Comparison of ENCODE assay signal across 18 cellular contexts in genomic region chr22:37624876-37625275, GRCh38. TPM values are rescaled to one million over a fixed set of nuclear protein-coding genes. Genes with fewer than 3 reads are reported as not detected.
A peak's percentile ranks its signal among the peaks of the same experiment; 100 is the strongest.
DNase-seq lines count a peak whose midpoint lies in the region; ATAC-seq, FAIRE-seq and TF ChIP-seq lines count a peak whose summit lies in the region.
"Had no signal": no experiment of that assay in that cellular context is flagged by ENCODE, and none has a peak within 500 bp of the region (broad histone marks: within the 10 kb centered on the region; RNA-seq: fewer than 3 reads in every experiment).

No MANE protein-coding gene starts in this region.

- FAIRE-seq in frontal cortex (lab: Jason Lieb, UNC), result no peak
- FAIRE-seq: A204.1, GM12878 had no signal

- intact Hi-C loops in activated B cell treated with CpG ODN at 0.5 μM for 24 hours (cut with micrococcal nuclease), result no loop called here
- intact Hi-C loops in adrenal gland (cut with DNase I), result loop anchor here (5.0 kb wide), 2 partner anchors 57 to 167 kb away; no protein-coding TSS in a partner anchor

- H3K4me3 ChIP-seq in adrenal gland, result no peak overlapping the region
- H3K4me3 ChIP-seq: GM12878, GM23248 had no signal

- H3K36me3 Mint-ChIP-seq in activated CD4-positive, alpha-beta T cell treated with anti-CD3 and anti-CD28 coated beads, Interleukin-2, amount 10 ng/mL, durations not matched to agents 7 days and 5 days (ENCODE audit: low read depth), result peaks cover 19% of the 10 kb centered on the region
- peaks cover 44% of the 10 kb centered on the region for H3K36me3 Mint-ChIP-seq in activated B cell treated with CpG ODN at 0.5 μM for 24 hours (ENCODE audit: low read depth)
- no peaks in the 10 kb centered on the region for H3K36me3 Mint-ChIP-seq in glutamatergic neuron (ENCODE audit: unreplicated experiment)
- peaks cover 72% of the 10 kb centered on the region for H3K36me3 Mint-ChIP-seq in stimulated activated effector memory CD8-positive, alpha-beta T cell treated with anti-CD3 and anti-CD28 coated beads, Interleukin-12 subunit alpha, Interleukin-12 subunit beta, amount 100 ng/mL, for 72 hours

- H3K4me1 ChIP-seq in adrenal gland (replicated peaks in 1 of 2), result peaks cover 0 to 19% of the 10 kb centered on the region in 2 donors

- no peak for TF ChIP-seq CTCF in activated B cell treated with CpG ODN at 0.5 μM for 24 hours (IDR thresholded peaks at IDR 0.05)
- no peak for TF ChIP-seq CTCF in glutamatergic neuron (IDR thresholded peaks at IDR 0.05; ENCODE audit: partially characterized antibody, unreplicated experiment)
- no peak for TF ChIP-seq CTCF in adrenal gland (IDR thresholded peaks at IDR 0.05)

- H3K27ac ChIP-seq in adrenal gland, result peak overlapping the region in 1 of 5 donors; percentile 40
- H3K27ac ChIP-seq: brain microvascular endothelial cell, GM23248 had no signal

- peaks cover 50% of the 10 kb centered on the region for H3K4me1 Mint-ChIP-seq in activated CD4-positive, alpha-beta T cell treated with anti-CD3 and anti-CD28 coated beads, Interleukin-2, amount 10 ng/mL, durations not matched to agents 7 days and 5 days
- H3K4me1 Mint-ChIP-seq in activated B cell treated with CpG ODN at 0.5 μM for 24 hours, result peaks cover 64% of the 10 kb centered on the region
- peaks cover 7% of the 10 kb centered on the region for H3K4me1 Mint-ChIP-seq in glutamatergic neuron (ENCODE audit: low read depth, unreplicated experiment)
- peaks cover 60% of the 10 kb centered on the region for H3K4me1 Mint-ChIP-seq in stimulated activated effector memory CD8-positive, alpha-beta T cell treated with anti-CD3 and anti-CD28 coated beads, Interleukin-12 subunit alpha, Interleukin-12 subunit beta, amount 100 ng/mL, for 72 hours

- 87 to 95% (median 92%) methylated on average over 5 to 7 of the region's 7 CpGs for WGBS in adrenal gland, 4 donors

- H3K9me3 Mint-ChIP-seq in activated CD4-positive, alpha-beta T cell treated with anti-CD3 and anti-CD28 coated beads, Interleukin-2, amount 10 ng/mL, durations not matched to agents 7 days and 5 days, result no peaks in the 10 kb centered on the region
- H3K9me3 Mint-ChIP-seq in activated B cell treated with CpG ODN at 0.5 μM for 24 hours (no peaks in the 10 kb centered on the region), glutamatergic neuron (ENCODE audit: unreplicated experiment) (peaks cover 2% of the 10 kb centered on the region)
- no peaks in the 10 kb centered on the region for H3K9me3 Mint-ChIP-seq in stimulated activated effector memory CD8-positive, alpha-beta T cell treated with anti-CD3 and anti-CD28 coated beads, Interleukin-12 subunit alpha, Interleukin-12 subunit beta, amount 100 ng/mL, for 72 hours
- H3K9me3 Mint-ChIP-seq: type B pancreatic cell had no signal

- no peak for TF ChIP-seq POLR2A in adrenal gland (IDR thresholded peaks at IDR 0.05)

- no peaks in the 10 kb centered on the region for H3K27me3 Mint-ChIP-seq in activated CD4-positive, alpha-beta T cell treated with anti-CD3 and anti-CD28 coated beads, Interleukin-2, amount 10 ng/mL, durations not matched to agents 7 days and 5 days
- no peaks in the 10 kb centered on the region for H3K27me3 Mint-ChIP-seq in activated B cell treated with CpG ODN at 0.5 μM for 24 hours
- H3K27me3 Mint-ChIP-seq in glutamatergic neuron (ENCODE audit: unreplicated experiment), result peaks cover 2% of the 10 kb centered on the region
- H3K27me3 Mint-ChIP-seq: type B pancreatic cell had no signal

- POLR2A ChIA-PET in activated CD4-positive, alpha-beta T cell treated with anti-CD3 and anti-CD28 coated beads, Interleukin-2, amount 10 ng/mL, durations not matched to agents 7 days and 5 days (lab: Charles Lee), result no interaction called here
- POLR2A ChIA-PET in activated B cell treated with CpG ODN at 0.5 μM for 24 hours (lab: Charles Lee), result interaction anchor here (1.1 to 7.5 kb wide), 6 partner anchors 9 to 52 kb away, joined by 12 to 78 read pairs (median 44); partner anchors contain the start of genes GGA1, LGALS1, PDXP and SH3BP1

- CTCF ChIA-PET in activated CD4-positive, alpha-beta T cell treated with anti-CD3 and anti-CD28 coated beads, Interleukin-2, amount 10 ng/mL, durations not matched to agents 7 days and 5 days (lab: Charles Lee), result interaction anchor here (0.6 to 12.6 kb wide), 7 partner anchors 8 to 58 kb away, joined by 3 to 127 read pairs (median 5); partner anchors contain the start of gene SH3BP1
- CTCF ChIA-PET in activated B cell treated with CpG ODN at 0.5 μM for 24 hours (lab: Charles Lee), result interaction anchor here (1.0 to 6.9 kb wide), 10 partner anchors 9 to 239 kb away, joined by 3 to 90 read pairs (median 6); partner anchors contain the start of genes GGA1, PDXP and SH3BP1

- no peak for ATAC-seq in activated B cell treated with CpG ODN at 0.5 μM for 24 hours (ENCODE audit: low read depth)
- no peak for ATAC-seq in stimulated activated effector memory CD8-positive, alpha-beta T cell treated with anti-CD3 and anti-CD28 coated beads, Interleukin-12 subunit alpha, Interleukin-12 subunit beta, amount 100 ng/mL, for 72 hours
- ATAC-seq: GM12878 had no signal

- no peak overlapping the region for H3K4me3 Mint-ChIP-seq in activated CD4-positive, alpha-beta T cell treated with anti-CD3 and anti-CD28 coated beads, Interleukin-2, amount 10 ng/mL, durations not matched to agents 7 days and 5 days
- H3K4me3 Mint-ChIP-seq in activated B cell treated with CpG ODN at 0.5 μM for 24 hours (no peak overlapping the region), glutamatergic neuron (ENCODE audit: unreplicated experiment) (no peak overlapping the region)
- no peak overlapping the region for H3K4me3 Mint-ChIP-seq in stimulated activated effector memory CD8-positive, alpha-beta T cell treated with anti-CD3 and anti-CD28 coated beads, Interleukin-12 subunit alpha, Interleukin-12 subunit beta, amount 100 ng/mL, for 72 hours
- H3K4me3 Mint-ChIP-seq: type B pancreatic cell had no signal

- peaks cover 0 to 40% of the 10 kb centered on the region in 2 donors for H3K36me3 ChIP-seq in adrenal gland (replicated peaks in 1 of 2)

- H3K27ac Mint-ChIP-seq in activated CD4-positive, alpha-beta T cell treated with anti-CD3 and anti-CD28 coated beads, Interleukin-2, amount 10 ng/mL, durations not matched to agents 7 days and 5 days, result peak overlapping the region; percentile 61
- H3K27ac Mint-ChIP-seq in activated B cell treated with CpG ODN at 0.5 μM for 24 hours (peak overlapping the region; percentile 86), glutamatergic neuron (ENCODE audit: unreplicated experiment) (peak overlapping the region; percentile 52)
- peak overlapping the region; percentile 98 for H3K27ac Mint-ChIP-seq in stimulated activated effector memory CD8-positive, alpha-beta T cell treated with anti-CD3 and anti-CD28 coated beads, Interleukin-12 subunit alpha, Interleukin-12 subunit beta, amount 100 ng/mL, for 72 hours
- H3K27ac Mint-ChIP-seq: type B pancreatic cell had no signal

- no peaks in the 10 kb centered on the region for H3K27me3 ChIP-seq in adrenal gland
- H3K27me3 ChIP-seq: brain microvascular endothelial cell had no signal

- no peaks in the 10 kb centered on the region for H3K9me3 ChIP-seq in adrenal gland (replicated peaks in 1 of 3)

- no peak for DNase-seq in activated CD4-positive, alpha-beta T cell treated with anti-CD3 and anti-CD28 coated beads, Interleukin-2, amount 10 ng/mL, durations not matched to agents 7 days and 5 days
- DNase-seq in activated CD4-positive, alpha-beta T cell treated with anti-CD3 and anti-CD28 coated beads for 4 hours, result no peak
- DNase-seq in activated B cell treated with CpG ODN at 0.5 μM for 24 hours, result no peak
- DNase-seq in glutamatergic neuron, result no peak
- no peak for DNase-seq in stimulated activated effector memory CD8-positive, alpha-beta T cell treated with anti-CD3 and anti-CD28 coated beads, Interleukin-12 subunit alpha, Interleukin-12 subunit beta, amount 100 ng/mL, for 72 hours (ENCODE audit: low spot score in 2 of 2)
- DNase-seq in adrenal gland, result no peak
- no peak for DNase-seq in frontal cortex (ENCODE audit: low spot score in 2 of 2)
- no peak for DNase-seq in DMS79 (lab: John Stamatoyannopoulos, UW)
- DNase-seq: brain microvascular endothelial cell, GM23248, hypothalamus, left cardiac atrium, NCI-H1417, SHP77 had no signal

RNA-seq across cellular contexts. Expression of gene SH3BP1, which starts 14.6 kb away (rescaled TPM):
- total RNA-seq in activated CD4-positive, alpha-beta T cell treated with anti-CD3 and anti-CD28 coated beads, Interleukin-2, amount 10 ng/mL, durations not matched to agents 7 days and 5 days, result 100 to 1,000 TPM; 184 to 187 TPM
- total RNA-seq in activated B cell treated with CpG ODN at 0.5 μM for 24 hours (87.9 and 88.4 TPM in 2 replicates), glutamatergic neuron (ENCODE audit: unreplicated experiment) (12.7 TPM), adrenal gland (10 to 100 TPM in 5 of 8 donors, 1 to 10 TPM in 3; 8.1 to 18.7 (median 10.6) TPM), frontal cortex (0.82 TPM)
- 10 to 100 TPM in 1 of 3 donors, 1 to 10 TPM in 2; 2.4 to 27.3 (median 9.8) TPM for polyA plus RNA-seq in adrenal gland

RNA-seq across cellular contexts. Expression of gene GGA1, which starts 16.2 kb away (rescaled TPM):
- total RNA-seq in activated CD4-positive, alpha-beta T cell treated with anti-CD3 and anti-CD28 coated beads, Interleukin-2, amount 10 ng/mL, durations not matched to agents 7 days and 5 days, result 10 to 100 TPM; 58.5 to 62.8 TPM
- 102 and 126 TPM in 2 replicates for total RNA-seq in activated B cell treated with CpG ODN at 0.5 μM for 24 hours
- total RNA-seq in glutamatergic neuron (ENCODE audit: unreplicated experiment), result 104 TPM
- 10 to 100 TPM; 30.6 to 93.3 (median 65.6) TPM for total RNA-seq in adrenal gland
- 100 to 1,000 TPM in 2 of 3 donors, 10 to 100 TPM in 1; 42.4 to 160 (median 107) TPM for polyA plus RNA-seq in adrenal gland
- total RNA-seq in frontal cortex, result 34.2 TPM

RNA-seq across cellular contexts. Expression of gene PDXP, which starts 33.6 kb away (rescaled TPM):
- total RNA-seq in activated CD4-positive, alpha-beta T cell treated with anti-CD3 and anti-CD28 coated beads, Interleukin-2, amount 10 ng/mL, durations not matched to agents 7 days and 5 days, result 10 to 100 TPM; 21.5 to 21.8 TPM
- total RNA-seq in activated B cell treated with CpG ODN at 0.5 μM for 24 hours (17.7 and 22.6 TPM in 2 replicates), glutamatergic neuron (ENCODE audit: unreplicated experiment) (88.1 TPM), adrenal gland (10 to 100 TPM; 16.2 to 49.7 (median 20.9) TPM), frontal cortex (44.0 TPM)
- 10 to 100 TPM in 2 of 3 donors, 1 to 10 TPM in 1; 10.0 to 41.9 (median 13.4) TPM for polyA plus RNA-seq in adrenal gland

RNA-seq across cellular contexts. Expression of gene LGALS2, which starts 45.0 kb away (rescaled TPM):
- not detected for total RNA-seq in activated CD4-positive, alpha-beta T cell treated with anti-CD3 and anti-CD28 coated beads, Interleukin-2, amount 10 ng/mL, durations not matched to agents 7 days and 5 days
- not detected in 2 replicates for total RNA-seq in activated B cell treated with CpG ODN at 0.5 μM for 24 hours
- not detected for total RNA-seq in glutamatergic neuron (ENCODE audit: unreplicated experiment)
- under 1 TPM in 1 of 8 donors, not detected in 7; 0.42 TPM for total RNA-seq in adrenal gland
- 1 to 10 TPM in 1 of 3 donors, under 1 TPM in 2; 0.42 to 1.4 (median 0.47) TPM for polyA plus RNA-seq in adrenal gland
- total RNA-seq in frontal cortex, result not detected
- total RNA-seq: G401, GM23248, left cardiac atrium had no signal

RNA-seq across cellular contexts. Expression of gene LGALS1, which starts 50.6 kb away (rescaled TPM):
- total RNA-seq in activated CD4-positive, alpha-beta T cell treated with anti-CD3 and anti-CD28 coated beads, Interleukin-2, amount 10 ng/mL, durations not matched to agents 7 days and 5 days, result 1,000 to 10,000 TPM; 1,140 to 1,273 TPM
- total RNA-seq in activated B cell treated with CpG ODN at 0.5 μM for 24 hours, result 230 and 254 TPM in 2 replicates
- total RNA-seq in glutamatergic neuron (ENCODE audit: unreplicated experiment), result 50.7 TPM
- total RNA-seq in adrenal gland, result 1,000 to 10,000 TPM in 3 of 8 donors, 100 to 1,000 TPM in 5; 623 to 2,904 (median 918) TPM
- 1,000 to 10,000 TPM in 2 of 3 donors, 100 to 1,000 TPM in 1; 588 to 4,628 (median 4,577) TPM for polyA plus RNA-seq in adrenal gland
- total RNA-seq in frontal cortex, result 101 TPM
